8 cellular contexts compared by ENCODE assay signal in genomic region chr4:119672938-119673337, GRCh38.
"Had no signal": no experiment of that assay in that cellular context is flagged by ENCODE, and none has a peak within 500 bp of the region (broad histone marks: within the 10 kb centered on the region; RNA-seq: fewer than 3 reads in every experiment).

No MANE protein-coding gene starts in this region.

- H3K4me3 ChIP-seq: HAP-1 had no signal

- H3K36me3 ChIP-seq: HAP-1 had no signal

- H3K9me3 Mint-ChIP-seq: HFFc6, IgD-negative memory B cell had no signal

- DNase-seq: GOT3, HFFc6, KBM-7 had no signal

- H3K4me3 Mint-ChIP-seq: HFFc6, IgD-negative memory B cell had no signal

- H3K9me3 ChIP-seq: HAP-1 had no signal

- H3K27ac ChIP-seq: HL-60 had no signal

- H3K27ac Mint-ChIP-seq: HFFc6, IgD-negative memory B cell had no signal

- H3K4me1 Mint-ChIP-seq: IgD-negative memory B cell had no signal

- H3K27me3 Mint-ChIP-seq: IgD-negative memory B cell had no signal

- ATAC-seq: HCT116, HepG2 had no signal
